ENCODE assay signal across 8 cellular contexts in the genomic region with DNA sequence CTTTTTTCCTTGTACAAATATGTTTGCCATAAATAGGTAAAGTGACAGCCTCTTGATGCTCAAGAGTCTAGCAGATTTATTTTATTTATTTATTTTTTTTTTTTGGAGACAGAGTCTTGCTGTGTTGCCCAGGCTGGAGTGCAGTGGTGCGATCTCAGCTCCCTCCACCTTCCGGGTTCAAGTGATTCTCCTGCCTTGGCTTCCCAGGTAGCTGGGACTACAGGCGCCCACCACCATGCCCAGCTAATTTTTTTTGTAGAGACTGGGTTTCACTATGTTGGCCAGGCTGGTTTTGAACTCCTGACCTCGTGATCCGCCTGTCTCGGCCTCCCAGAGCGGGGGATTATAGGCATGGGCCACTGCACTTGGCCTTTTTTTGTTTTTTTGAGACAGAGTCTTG. TPM values are rescaled to one million over a fixed set of nuclear protein-coding genes. Genes with fewer than 3 reads are reported as not detected.
DNase-seq lines count a peak whose midpoint lies in the region; ATAC-seq, FAIRE-seq and TF ChIP-seq lines count a peak whose summit lies in the region.
"Not testable (repeated sequence)": the region's sequence is repeated elsewhere in the genome, so short reads cannot be mapped to it uniquely, and the experiment has no call there.

No MANE protein-coding gene starts in this region.

- not testable (repeated sequence) for H3K4me2 ChIP-seq in K562 (ENCODE audit: insufficient read depth, low read length); HepG2 (ENCODE audit: low read depth, low read length)

- not testable (repeated sequence) for FAIRE-seq in K562 (lab: Jason Lieb, UNC); HepG2 (lab: Jason Lieb, UNC)

- not testable (repeated sequence) for H2AFZ ChIP-seq in K562 (ENCODE audit: low read depth, low read length); HepG2 (ENCODE audit: low read length)

- in situ Hi-C loops in K562 (cut with MboI) = loop anchor here (25.0 kb wide), 1 partner anchor 1051 kb away; a partner anchor contains a TSS
- in situ Hi-C loops in HepG2 (cut with HindIII; ENCODE audit: extremely low pct_ligation_motif_present, low pct_unique_long_range_greater_than_20kb) = not testable (repeated sequence)

- intact Hi-C loops in activated naive CD4-positive, alpha-beta T cell treated with anti-CD3 and anti-CD28 coated beads for 36 hours (cut with micrococcal nuclease); K562 (cut with micrococcal nuclease); HepG2 (cut with micrococcal nuclease; ENCODE audit: unreplicated experiment): not testable (repeated sequence)

- H3K27me3 ChIP-seq in K562 (ENCODE audit: control insufficient read depth in 2 of 2, insufficient read depth in 2 of 2, low read length in 2 of 2); HepG2 (ENCODE audit: control insufficient read depth in 1 of 2, insufficient read depth in 2 of 2, low read length in 2 of 2): not testable (repeated sequence)

- WGBS in K562 (ENCODE audit: insufficient coverage, low coverage, missing lambda C conversion rate) = 79% methylated on average over 7 of the region's 7 CpGs
- WGBS in HepG2 (ENCODE audit: low lambda C conversion rate) = 89% methylated on average over 7 of the region's 7 CpGs

- H3K4me3 ChIP-seq in K562; HepG2 (replicated peaks in 1 of 3; ENCODE audit: insufficient read depth in 1 of 3, low read depth in 2 of 3, low read length in 3 of 3): not testable (repeated sequence)

- H3K9me1 ChIP-seq in K562 (ENCODE audit: control insufficient read depth, insufficient read depth, low read length) = not testable (repeated sequence)

- peaks cover 22% of the 10 kb centered on the region for H3K4me1 Mint-ChIP-seq in WTC11
- peaks cover 47% of the 10 kb centered on the region for H3K4me1 Mint-ChIP-seq in activated T-cell treated with anti-CD3 and anti-CD28 coated beads, Interleukin-2, amount 50 U/mL, for 24 hours (ENCODE audit: low read depth)
- H3K4me1 Mint-ChIP-seq in activated naive CD4-positive, alpha-beta T cell treated with anti-CD3 and anti-CD28 coated beads for 36 hours (ENCODE audit: low read depth) = peaks cover 45% of the 10 kb centered on the region
- H3K4me1 Mint-ChIP-seq in activated naive CD8-positive, alpha-beta T cell treated with anti-CD3 and anti-CD28 coated beads for 36 hours = peaks cover 42% of the 10 kb centered on the region
- H3K4me1 Mint-ChIP-seq in stimulated activated naive B cell treated with anti-CD40 and anti-IgM and Interleukin-4, amounts not matched to agents 10 μg/mL and 1 μg/mL and 100 μg/mL, for 72 hours = peaks cover 27 to 32% of the 10 kb centered on the region in 2 donors

- H3K9me3 Mint-ChIP-seq in WTC11; activated T-cell treated with anti-CD3 and anti-CD28 coated beads, Interleukin-2, amount 50 U/mL, for 24 hours; activated naive CD4-positive, alpha-beta T cell treated with anti-CD3 and anti-CD28 coated beads for 36 hours; activated naive CD8-positive, alpha-beta T cell treated with anti-CD3 and anti-CD28 coated beads for 36 hours; stimulated activated naive B cell treated with anti-CD40 and anti-IgM and Interleukin-4, amounts not matched to agents 10 μg/mL and 1 μg/mL and 100 μg/mL, for 72 hours: not testable (repeated sequence)

- H3K36me3 Mint-ChIP-seq in WTC11 = peaks cover 56% of the 10 kb centered on the region
- H3K36me3 Mint-ChIP-seq in activated T-cell treated with anti-CD3 and anti-CD28 coated beads, Interleukin-2, amount 50 U/mL, for 24 hours (ENCODE audit: low read depth) = peaks cover 94% of the 10 kb centered on the region
- H3K36me3 Mint-ChIP-seq in activated naive CD4-positive, alpha-beta T cell treated with anti-CD3 and anti-CD28 coated beads for 36 hours (ENCODE audit: low read depth) = peaks cover 68% of the 10 kb centered on the region
- peaks cover 65% of the 10 kb centered on the region for H3K36me3 Mint-ChIP-seq in activated naive CD8-positive, alpha-beta T cell treated with anti-CD3 and anti-CD28 coated beads for 36 hours
- H3K36me3 Mint-ChIP-seq in stimulated activated naive B cell treated with anti-CD40 and anti-IgM and Interleukin-4, amounts not matched to agents 10 μg/mL and 1 μg/mL and 100 μg/mL, for 72 hours = peaks cover 58 to 74% of the 10 kb centered on the region in 2 donors

- not testable (repeated sequence) for H3K9me3 ChIP-seq in K562 (replicated peaks; ENCODE audit: control insufficient read depth, insufficient read depth, low read depth, low read length); HepG2 (ENCODE audit: low read length)

- not testable (repeated sequence) for H3K27ac Mint-ChIP-seq in WTC11
- peak overlapping the region; percentile 55 for H3K27ac Mint-ChIP-seq in activated T-cell treated with anti-CD3 and anti-CD28 coated beads, Interleukin-2, amount 50 U/mL, for 24 hours
- peak overlapping the region; percentile 18 for H3K27ac Mint-ChIP-seq in activated naive CD4-positive, alpha-beta T cell treated with anti-CD3 and anti-CD28 coated beads for 36 hours
- H3K27ac Mint-ChIP-seq in activated naive CD8-positive, alpha-beta T cell treated with anti-CD3 and anti-CD28 coated beads for 36 hours = peak overlapping the region; percentile 60
- H3K27ac Mint-ChIP-seq in stimulated activated naive B cell treated with anti-CD40 and anti-IgM and Interleukin-4, amounts not matched to agents 10 μg/mL and 1 μg/mL and 100 μg/mL, for 72 hours = peak overlapping the region; percentile 67

- ATAC-seq in WTC11; K562; HepG2; stimulated activated naive B cell treated with anti-CD40 and anti-IgM and Interleukin-4, amounts not matched to agents 10 μg/mL and 1 μg/mL and 100 μg/mL, for 72 hours (replicated peaks): not testable (repeated sequence)

- TF ChIP-seq POLR2A in K562 (conservative IDR thresholded peaks at IDR 0.05) = peak; percentile 69
- not testable (repeated sequence) for TF ChIP-seq POLR2A in HepG2 (IDR thresholded peaks at IDR 0.05; ENCODE audit: insufficient read depth in 1 of 2, low read depth in 2 of 2, low read length in 2 of 2)

- peaks cover 13 to 20% of the 10 kb centered on the region in 2 experiments for H3K4me1 ChIP-seq in K562 (replicated peaks in 1 of 2; ENCODE audit: control insufficient read depth in 2 of 2, insufficient read depth in 2 of 2, low read length in 2 of 2)
- peaks cover 31% of the 10 kb centered on the region for H3K4me1 ChIP-seq in HepG2 (ENCODE audit: insufficient read depth, low read length)

- not testable (repeated sequence) for BruUV-seq in K562 (replicated peaks; lab: Mats Ljungman, UMichigan); HepG2 (replicated peaks; lab: Mats Ljungman, UMichigan)

- H4K20me1 ChIP-seq in K562 (replicated peaks; ENCODE audit: control insufficient read depth, insufficient read depth, low read length) = not testable (repeated sequence)
- H4K20me1 ChIP-seq in HepG2 (ENCODE audit: insufficient read depth, low read length) = peaks cover 21% of the 10 kb centered on the region

- H3K79me2 ChIP-seq in K562 (ENCODE audit: control insufficient read depth, insufficient read depth, low read length) (peaks cover 37% of the 10 kb centered on the region), HepG2 (ENCODE audit: insufficient read depth, low read length) (peaks cover 23% of the 10 kb centered on the region)

- H3K36me3 ChIP-seq in K562 (ENCODE audit: control insufficient read depth, insufficient read depth, low read length) = peaks cover 77% of the 10 kb centered on the region
- H3K36me3 ChIP-seq in HepG2 (replicated peaks in 1 of 2; ENCODE audit: control insufficient read depth in 1 of 2, insufficient read depth in 2 of 2, low read length in 2 of 2) = peaks cover 8 to 36% of the 10 kb centered on the region in 2 experiments

- DNase-seq in RWPE1 (ENCODE audit: low spot score); WTC11 (ENCODE audit: low spot score); activated T-cell treated with anti-CD3 and anti-CD28 coated beads, Interleukin-2, amount 50 U/mL, for 24 hours; activated naive CD4-positive, alpha-beta T cell treated with anti-CD3 and anti-CD28 coated beads for 36 hours; activated naive CD8-positive, alpha-beta T cell treated with anti-CD3 and anti-CD28 coated beads for 36 hours; K562 (ENCODE audit: extremely low read depth in 1 of 4, low spot score in 3 of 4); HepG2 (ENCODE audit: low spot score); stimulated activated naive B cell treated with anti-CD40 and anti-IgM and Interleukin-4, amounts not matched to agents 10 μg/mL and 1 μg/mL and 100 μg/mL, for 72 hours: not testable (repeated sequence)

- H3K9ac ChIP-seq in K562 (ENCODE audit: insufficient read depth in 1 of 2, low read depth in 2 of 2, low read length in 2 of 2); HepG2 (ENCODE audit: insufficient read depth, low read depth, low read length): not testable (repeated sequence)

- CTCF ChIA-PET in RWPE1 (lab: Yijun Ruan, JAX) = interaction anchor here (0.6 kb wide), 1 partner anchor 43 kb away, joined by 3 read pairs; a partner anchor contains a TSS
- CTCF ChIA-PET in WTC11 (lab: Charles Lee); activated naive CD4-positive, alpha-beta T cell treated with anti-CD3 and anti-CD28 coated beads for 36 hours (lab: Charles Lee); HepG2 (lab: Yijun Ruan, JAX; ENCODE audit: low intra/inter-chr PET ratio, low total read pairs): not testable (repeated sequence)
- CTCF ChIA-PET in K562 (lab: Yijun Ruan, JAX; ENCODE audit: low intra/inter-chr PET ratio) = interaction anchor here (0.7 kb wide), 1 partner anchor 273 kb away, joined by 3 read pairs; no protein-coding TSS in a partner anchor

- H3K27me3 Mint-ChIP-seq in WTC11 (ENCODE audit: low read depth); activated T-cell treated with anti-CD3 and anti-CD28 coated beads, Interleukin-2, amount 50 U/mL, for 24 hours; activated naive CD4-positive, alpha-beta T cell treated with anti-CD3 and anti-CD28 coated beads for 36 hours (ENCODE audit: low read depth); activated naive CD8-positive, alpha-beta T cell treated with anti-CD3 and anti-CD28 coated beads for 36 hours; stimulated activated naive B cell treated with anti-CD40 and anti-IgM and Interleukin-4, amounts not matched to agents 10 μg/mL and 1 μg/mL and 100 μg/mL, for 72 hours: not testable (repeated sequence)

- not testable (repeated sequence) for H3K4me3 Mint-ChIP-seq in WTC11; activated T-cell treated with anti-CD3 and anti-CD28 coated beads, Interleukin-2, amount 50 U/mL, for 24 hours; activated naive CD4-positive, alpha-beta T cell treated with anti-CD3 and anti-CD28 coated beads for 36 hours; activated naive CD8-positive, alpha-beta T cell treated with anti-CD3 and anti-CD28 coated beads for 36 hours; stimulated activated naive B cell treated with anti-CD40 and anti-IgM and Interleukin-4, amounts not matched to agents 10 μg/mL and 1 μg/mL and 100 μg/mL, for 72 hours

- not testable (repeated sequence) for TF ChIP-seq EP300 in K562 (IDR thresholded peaks at IDR 0.05; ENCODE audit: low read length); HepG2 (IDR thresholded peaks at IDR 0.05; ENCODE audit: low read depth in 2 of 2, low read length in 2 of 2); HepG2 (CRISPR knock-in tag; IDR thresholded peaks at IDR 0.05; ENCODE audit: borderline replicate concordance)

- POLR2A ChIA-PET in RWPE1 (lab: Yijun Ruan, JAX; ENCODE audit: low non-redundant PET); WTC11 (lab: Charles Lee): not testable (repeated sequence)
- POLR2A ChIA-PET in K562 (lab: Yijun Ruan, JAX) = interaction anchor here (0.7 to 7.7 kb wide), 2 partner anchors 11 to 29 kb away, joined by 3 to 102 read pairs; a partner anchor contains a TSS
- POLR2A ChIA-PET in HepG2 (lab: Yijun Ruan, JAX) = interaction anchor here (3.6 kb wide), 1 partner anchor 43 kb away, joined by 14 read pairs; a partner anchor contains a TSS

- not testable (repeated sequence) for TF ChIP-seq CTCF in RWPE1 (conservative IDR thresholded peaks at IDR 0.05; ENCODE audit: low read depth); WTC11 (IDR thresholded peaks at IDR 0.05); K562 (IDR thresholded peaks at IDR 0.05 in 2 of 3, conservative IDR thresholded peaks at IDR 0.05 in 1 of 3; ENCODE audit: insufficient read depth in 2 of 3, low read depth in 1 of 3, low read length in 3 of 3); HepG2 (CRISPR knock-in tag; IDR thresholded peaks at IDR 0.05)

- not testable (repeated sequence) for TF ChIP-seq RAD21 in K562 (CRISPR knock-in tag; conservative IDR thresholded peaks at IDR 0.05 in 1 of 2, IDR thresholded peaks at IDR 0.05 in 1 of 2); HepG2 (CRISPR knock-in tag; IDR thresholded peaks at IDR 0.05)

- H3K27ac ChIP-seq in RWPE1 = peak overlapping the region; percentile 21; the same call in 1 of the 2 replicates
- not testable (repeated sequence) for H3K27ac ChIP-seq in K562 (ENCODE audit: extremely low read depth, low read depth, low read length); HepG2 (ENCODE audit: extremely low read length, insufficient read depth, low read length)

RNA-seq across cellular contexts. Expression of a gene that starts 5.7 kb away (rescaled TPM):
- total RNA-seq in WTC11 (2021) (2,759 to 2,816 TPM (median 2,760 TPM) in 3 replicates), K562 (2014; rRNA removed) (1,465 and 1,933 TPM in 2 replicates), K562 (2014; rRNA removed; fragmentation: Illumina TruSeq; extraction: Trizol) (2,197 and 2,292 TPM in 2 replicates), K562 (2015; rRNA removed; fragmentation: Illumina TruSeq; extraction: Trizol) (1,893 and 1,905 TPM in 2 replicates), K562 (2021) (4,499 and 4,649 TPM in 2 replicates), HepG2 (2016; rRNA removed; fragmentation: Illumina TruSeq; extraction: Trizol) (1,291 and 1,534 TPM in 2 replicates)
- 1,000 to 10,000 TPM; 3,841 to 3,850 TPM for total RNA-seq in activated naive CD4-positive, alpha-beta T cell treated with anti-CD3 and anti-CD28 coated beads for 36 hours
- 1,000 to 10,000 TPM; 3,153 to 3,196 TPM for total RNA-seq in activated naive CD8-positive, alpha-beta T cell treated with anti-CD3 and anti-CD28 coated beads for 36 hours
- 226 and 269 TPM in 2 replicates for total RNA-seq in K562 (2011; cell fraction: chromatin; rRNA removed; ENCODE audit: low replicate concordance)
- total RNA-seq in K562 (2011; cell fraction: nucleolus; rRNA removed) = 253 and 260 TPM in 2 replicates
- total RNA-seq in K562 (2011; cell fraction: nucleoplasm; rRNA removed) = 327 and 490 TPM in 2 replicates
- polyA plus RNA-seq in K562 (2011; rRNA removed) (851 and 1,014 TPM in 2 replicates), K562 (2014; fragmentation: Illumina TruSeq; extraction: Trizol) (2,310 and 2,431 TPM in 2 replicates), K562 (2014; fragmentation: Nextera tagmentation; extraction: Ambion mirVana) (1,000 to 10,000 TPM; 2,133 to 2,823 TPM), K562 (2014; rRNA removed) (1,463 and 1,670 TPM in 2 replicates), HepG2 (2011; rRNA removed) (502 and 554 TPM in 2 replicates)
- polyA plus RNA-seq in K562 (2011; cell fraction: cytosol; rRNA removed) = 509 and 510 TPM in 2 replicates
- polyA plus RNA-seq in K562 (2011; cell fraction: nucleus; rRNA removed) = 509 and 670 TPM in 2 replicates
- 2,787 and 4,013 TPM in 2 replicates for polyA plus RNA-seq in K562 (2012)
- 631 and 740 TPM in 2 replicates for polyA minus RNA-seq in K562 (2011; rRNA and poly(A)+ RNA removed)
- 1,561 and 2,057 TPM in 2 replicates for polyA minus RNA-seq in K562 (2011; cell fraction: cytosol; rRNA and poly(A)+ RNA removed)
- 129 and 304 TPM in 2 replicates for polyA minus RNA-seq in K562 (2011; cell fraction: nucleus; rRNA and poly(A)+ RNA removed)
- 1,420 and 1,565 TPM in 2 replicates for total RNA-seq in HepG2 (2016; cell fraction: cytosol; rRNA removed; fragmentation: Illumina TruSeq; extraction: Trizol; ENCODE audit: low read depth)
- 1,291 and 1,624 TPM in 2 replicates for total RNA-seq in HepG2 (2016; cell fraction: insoluble cytoplasmic fraction; rRNA removed; fragmentation: Illumina TruSeq; extraction: Trizol)
- 2,440 and 2,539 TPM in 2 replicates for total RNA-seq in HepG2 (2016; cell fraction: membrane; rRNA removed; fragmentation: Illumina TruSeq; extraction: Trizol)
- total RNA-seq in HepG2 (2016; cell fraction: nucleus; rRNA removed; fragmentation: Illumina TruSeq; extraction: Trizol) = 404 and 486 TPM in 2 replicates
- polyA plus RNA-seq in HepG2 (2011; cell fraction: cytosol; rRNA removed) = 480 and 499 TPM in 2 replicates
- polyA plus RNA-seq in HepG2 (2011; cell fraction: nucleus; rRNA removed) = 133 TPM in 2 replicates
- polyA plus RNA-seq in HepG2 (2012) = 2,003 and 2,065 TPM in 2 replicates
- polyA plus RNA-seq in HepG2 (2016; cell fraction: cytosol; fragmentation: Illumina TruSeq; extraction: Trizol; ENCODE audit: low read depth) = 2,396 and 2,553 TPM in 2 replicates
- 1,996 and 2,029 TPM in 2 replicates for polyA plus RNA-seq in HepG2 (2016; cell fraction: insoluble cytoplasmic fraction; fragmentation: Illumina TruSeq; extraction: Trizol; ENCODE audit: low read depth)
- 3,179 and 3,263 TPM in 2 replicates for polyA plus RNA-seq in HepG2 (2016; cell fraction: membrane; fragmentation: Illumina TruSeq; extraction: Trizol; ENCODE audit: low read depth)
- polyA plus RNA-seq in HepG2 (2016; cell fraction: nucleus; fragmentation: Illumina TruSeq; extraction: Trizol; ENCODE audit: insufficient read depth, low read depth) = 859 TPM in 2 replicates
- 440 and 569 TPM in 2 replicates for polyA minus RNA-seq in HepG2 (2011; rRNA and poly(A)+ RNA removed; ENCODE audit: low replicate concordance)
- 617 and 745 TPM in 2 replicates for polyA minus RNA-seq in HepG2 (2011; cell fraction: cytosol; rRNA and poly(A)+ RNA removed)
- polyA minus RNA-seq in HepG2 (2011; cell fraction: nucleus; rRNA and poly(A)+ RNA removed) = 167 and 200 TPM in 2 replicates

RNA-seq across cellular contexts. Expression of a gene that starts 14.1 kb away (rescaled TPM):
- total RNA-seq in WTC11 (2021) = 7.2 to 11.2 TPM (median 9.7 TPM) in 3 replicates
- 1 to 10 TPM; 4.2 to 4.7 TPM for total RNA-seq in activated naive CD4-positive, alpha-beta T cell treated with anti-CD3 and anti-CD28 coated beads for 36 hours
- total RNA-seq in activated naive CD8-positive, alpha-beta T cell treated with anti-CD3 and anti-CD28 coated beads for 36 hours = 1 to 10 TPM; 6.4 to 7.4 TPM
- 14.4 and 24.4 TPM in 2 replicates for total RNA-seq in K562 (2011; cell fraction: chromatin; rRNA removed; ENCODE audit: low replicate concordance)
- 10.2 and 11.8 TPM in 2 replicates for total RNA-seq in K562 (2011; cell fraction: nucleolus; rRNA removed)
- 13.6 and 14.7 TPM in 2 replicates for total RNA-seq in K562 (2011; cell fraction: nucleoplasm; rRNA removed)
- 4.7 and 5.0 TPM in 2 replicates for total RNA-seq in K562 (2014; rRNA removed)
- 6.3 and 6.4 TPM in 2 replicates for total RNA-seq in K562 (2014; rRNA removed; fragmentation: Illumina TruSeq; extraction: Trizol)
- total RNA-seq in K562 (2015; rRNA removed; fragmentation: Illumina TruSeq; extraction: Trizol) = 6.7 and 7.8 TPM in 2 replicates
- 8.8 and 10.5 TPM in 2 replicates for total RNA-seq in K562 (2021)
- polyA plus RNA-seq in K562 (2011; rRNA removed) = 7.3 and 9.1 TPM in 2 replicates
- polyA plus RNA-seq in K562 (2011; cell fraction: cytosol; rRNA removed) = 4.3 and 5.1 TPM in 2 replicates
- polyA plus RNA-seq in K562 (2011; cell fraction: nucleus; rRNA removed) = 7.1 and 7.3 TPM in 2 replicates
- 3.4 and 3.6 TPM in 2 replicates for polyA plus RNA-seq in K562 (2012)
- 7.3 and 7.4 TPM in 2 replicates for polyA plus RNA-seq in K562 (2014; fragmentation: Illumina TruSeq; extraction: Trizol)
- 1 to 10 TPM; 1.3 to 1.5 TPM for polyA plus RNA-seq in K562 (2014; fragmentation: Nextera tagmentation; extraction: Ambion mirVana)
- polyA plus RNA-seq in K562 (2014; rRNA removed) = 6.0 and 6.2 TPM in 2 replicates
- polyA minus RNA-seq in K562 (2011; rRNA and poly(A)+ RNA removed) = 18.5 and 22.4 TPM in 2 replicates
- polyA minus RNA-seq in K562 (2011; cell fraction: cytosol; rRNA and poly(A)+ RNA removed) = 6.6 and 7.8 TPM in 2 replicates
- 5.7 and 10.4 TPM in 2 replicates for polyA minus RNA-seq in K562 (2011; cell fraction: nucleus; rRNA and poly(A)+ RNA removed)
- 4.9 and 5.2 TPM in 2 replicates for total RNA-seq in HepG2 (2016; rRNA removed; fragmentation: Illumina TruSeq; extraction: Trizol)
- 0.40 and 0.88 TPM in 2 replicates for total RNA-seq in HepG2 (2016; cell fraction: cytosol; rRNA removed; fragmentation: Illumina TruSeq; extraction: Trizol; ENCODE audit: low read depth)
- total RNA-seq in HepG2 (2016; cell fraction: insoluble cytoplasmic fraction; rRNA removed; fragmentation: Illumina TruSeq; extraction: Trizol) = 4.5 and 5.1 TPM in 2 replicates
- total RNA-seq in HepG2 (2016; cell fraction: membrane; rRNA removed; fragmentation: Illumina TruSeq; extraction: Trizol) = 1.6 and 1.8 TPM in 2 replicates
- 4.0 and 5.1 TPM in 2 replicates for total RNA-seq in HepG2 (2016; cell fraction: nucleus; rRNA removed; fragmentation: Illumina TruSeq; extraction: Trizol)
- polyA plus RNA-seq in HepG2 (2011; rRNA removed) = 0.83 and 1.0 TPM in 2 replicates
- polyA plus RNA-seq in HepG2 (2011; cell fraction: cytosol; rRNA removed) = 0.83 and 0.95 TPM in 2 replicates
- 1.5 and 1.9 TPM in 2 replicates for polyA plus RNA-seq in HepG2 (2011; cell fraction: nucleus; rRNA removed)
- 0.97 and 1.1 TPM in 2 replicates for polyA plus RNA-seq in HepG2 (2012)
- polyA plus RNA-seq in HepG2 (2016; cell fraction: cytosol; fragmentation: Illumina TruSeq; extraction: Trizol; ENCODE audit: low read depth) = 0.11 and 0.15 TPM in 2 replicates
- 2.4 TPM in 2 replicates for polyA plus RNA-seq in HepG2 (2016; cell fraction: insoluble cytoplasmic fraction; fragmentation: Illumina TruSeq; extraction: Trizol; ENCODE audit: low read depth)
- 0.53 and 0.58 TPM in 2 replicates for polyA plus RNA-seq in HepG2 (2016; cell fraction: membrane; fragmentation: Illumina TruSeq; extraction: Trizol; ENCODE audit: low read depth)
- polyA plus RNA-seq in HepG2 (2016; cell fraction: nucleus; fragmentation: Illumina TruSeq; extraction: Trizol; ENCODE audit: insufficient read depth, low read depth) = 2.7 and 3.1 TPM in 2 replicates
- polyA minus RNA-seq in HepG2 (2011; rRNA and poly(A)+ RNA removed; ENCODE audit: low replicate concordance) = 4.6 and 6.5 TPM in 2 replicates
- 2.4 and 2.9 TPM in 2 replicates for polyA minus RNA-seq in HepG2 (2011; cell fraction: cytosol; rRNA and poly(A)+ RNA removed)
- polyA minus RNA-seq in HepG2 (2011; cell fraction: nucleus; rRNA and poly(A)+ RNA removed) = 5.2 and 5.3 TPM in 2 replicates

RNA-seq across cellular contexts. Expression of a gene that starts 43.0 kb away (rescaled TPM):
- total RNA-seq in WTC11 (2021) (15.6 to 19.8 TPM (median 17.2 TPM) in 3 replicates), K562 (2014; rRNA removed) (2.9 and 3.4 TPM in 2 replicates), K562 (2014; rRNA removed; fragmentation: Illumina TruSeq; extraction: Trizol) (4.9 and 5.5 TPM in 2 replicates), K562 (2015; rRNA removed; fragmentation: Illumina TruSeq; extraction: Trizol) (4.5 and 4.9 TPM in 2 replicates), K562 (2021) (3.3 and 5.7 TPM in 2 replicates), HepG2 (2016; rRNA removed; fragmentation: Illumina TruSeq; extraction: Trizol) (12.2 and 16.3 TPM in 2 replicates)
- 1 to 10 TPM; 2.3 TPM for total RNA-seq in activated naive CD4-positive, alpha-beta T cell treated with anti-CD3 and anti-CD28 coated beads for 36 hours
- total RNA-seq in activated naive CD8-positive, alpha-beta T cell treated with anti-CD3 and anti-CD28 coated beads for 36 hours = 10 to 100 TPM in 1 of 2 experiments, 1 to 10 TPM in 1; 8.5 to 10.1 TPM
- 3.6 and 8.5 TPM in 2 replicates for total RNA-seq in K562 (2011; cell fraction: chromatin; rRNA removed; ENCODE audit: low replicate concordance)
- 3.2 and 3.3 TPM in 2 replicates for total RNA-seq in K562 (2011; cell fraction: nucleolus; rRNA removed)
- total RNA-seq in K562 (2011; cell fraction: nucleoplasm; rRNA removed) = 3.8 and 4.7 TPM in 2 replicates
- polyA plus RNA-seq in K562 (2011; rRNA removed) (1.5 and 2.2 TPM in 2 replicates), K562 (2014; fragmentation: Illumina TruSeq; extraction: Trizol) (3.0 and 3.4 TPM in 2 replicates), K562 (2014; fragmentation: Nextera tagmentation; extraction: Ambion mirVana) (1 to 10 TPM; 1.2 to 3.7 TPM), K562 (2014; rRNA removed) (2.3 and 3.6 TPM in 2 replicates), HepG2 (2011; rRNA removed) (2.3 TPM in 2 replicates)
- polyA plus RNA-seq in K562 (2011; cell fraction: cytosol; rRNA removed) = 0.64 and 1.3 TPM in 2 replicates
- polyA plus RNA-seq in K562 (2011; cell fraction: nucleus; rRNA removed) = 0.94 and 1.5 TPM in 2 replicates
- polyA plus RNA-seq in K562 (2012) = 2.4 and 3.0 TPM in 2 replicates
- 2.8 and 4.8 TPM in 2 replicates for polyA minus RNA-seq in K562 (2011; rRNA and poly(A)+ RNA removed)
- 2.2 TPM in 1 of 2 replicates, not detected in the other for polyA minus RNA-seq in K562 (2011; cell fraction: cytosol; rRNA and poly(A)+ RNA removed)
- 1.1 and 1.2 TPM in 2 replicates for polyA minus RNA-seq in K562 (2011; cell fraction: nucleus; rRNA and poly(A)+ RNA removed)
- total RNA-seq in HepG2 (2016; cell fraction: cytosol; rRNA removed; fragmentation: Illumina TruSeq; extraction: Trizol; ENCODE audit: low read depth) = 1.7 and 2.7 TPM in 2 replicates
- total RNA-seq in HepG2 (2016; cell fraction: insoluble cytoplasmic fraction; rRNA removed; fragmentation: Illumina TruSeq; extraction: Trizol) = 12.6 and 17.8 TPM in 2 replicates
- total RNA-seq in HepG2 (2016; cell fraction: membrane; rRNA removed; fragmentation: Illumina TruSeq; extraction: Trizol) = 7.8 and 9.2 TPM in 2 replicates
- 6.7 and 8.5 TPM in 2 replicates for total RNA-seq in HepG2 (2016; cell fraction: nucleus; rRNA removed; fragmentation: Illumina TruSeq; extraction: Trizol)
- 1.9 and 2.1 TPM in 2 replicates for polyA plus RNA-seq in HepG2 (2011; cell fraction: cytosol; rRNA removed)
- 2.3 and 2.8 TPM in 2 replicates for polyA plus RNA-seq in HepG2 (2011; cell fraction: nucleus; rRNA removed)
- polyA plus RNA-seq in HepG2 (2012) = 1.8 and 2.9 TPM in 2 replicates
- polyA plus RNA-seq in HepG2 (2016; cell fraction: cytosol; fragmentation: Illumina TruSeq; extraction: Trizol; ENCODE audit: low read depth) = 0.79 and 0.89 TPM in 2 replicates
- polyA plus RNA-seq in HepG2 (2016; cell fraction: insoluble cytoplasmic fraction; fragmentation: Illumina TruSeq; extraction: Trizol; ENCODE audit: low read depth) = 8.3 and 9.0 TPM in 2 replicates
- polyA plus RNA-seq in HepG2 (2016; cell fraction: membrane; fragmentation: Illumina TruSeq; extraction: Trizol; ENCODE audit: low read depth) = 3.1 TPM in 2 replicates
- 5.5 and 7.0 TPM in 2 replicates for polyA plus RNA-seq in HepG2 (2016; cell fraction: nucleus; fragmentation: Illumina TruSeq; extraction: Trizol; ENCODE audit: insufficient read depth, low read depth)
- 0.16 and 1.7 TPM in 2 replicates for polyA minus RNA-seq in HepG2 (2011; rRNA and poly(A)+ RNA removed; ENCODE audit: low replicate concordance)
- polyA minus RNA-seq in HepG2 (2011; cell fraction: cytosol; rRNA and poly(A)+ RNA removed) = 3.1 and 3.7 TPM in 2 replicates
- polyA minus RNA-seq in HepG2 (2011; cell fraction: nucleus; rRNA and poly(A)+ RNA removed) = 5.2 and 8.2 TPM in 2 replicates
